8 cellular contexts compared by ENCODE assay signal in the genomic region with DNA sequence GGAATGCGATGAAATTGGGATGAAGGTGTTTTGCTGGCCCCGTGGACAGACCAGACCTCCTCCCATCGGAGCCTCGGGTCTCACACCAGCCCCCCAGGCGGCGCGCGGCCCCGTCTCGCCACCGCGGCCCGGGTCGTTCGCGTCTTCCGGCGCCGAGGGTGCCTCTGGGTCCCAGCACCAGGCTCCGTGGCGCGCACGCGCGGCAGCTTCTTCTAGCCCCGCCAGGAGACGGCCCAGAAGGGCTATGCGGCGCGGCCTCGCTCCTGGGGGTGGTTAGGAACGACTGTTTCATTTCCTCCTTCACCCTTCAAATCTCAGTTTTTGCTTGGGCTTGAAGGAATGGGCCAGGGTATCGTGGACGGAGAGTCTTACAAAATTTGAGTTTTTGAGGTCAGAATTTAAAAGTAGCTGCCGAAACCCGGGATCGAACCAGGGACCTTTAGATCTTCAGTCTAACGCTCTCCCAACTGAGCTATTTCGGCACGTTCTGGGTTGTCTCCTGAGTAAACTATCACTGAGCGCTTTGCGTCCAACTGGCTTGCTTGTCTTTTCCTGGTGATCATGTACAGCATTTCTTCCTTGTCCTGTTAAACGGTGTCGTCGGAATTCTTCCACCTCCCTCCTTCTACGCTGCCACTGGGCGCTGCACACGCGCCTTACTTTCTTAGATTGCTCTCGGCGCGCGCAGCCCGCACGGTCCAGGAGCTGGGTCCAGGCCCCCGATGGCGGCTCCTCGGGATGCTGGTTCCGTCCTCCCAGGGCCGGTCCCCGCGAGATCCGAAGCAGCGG. TPM values are rescaled to one million over a fixed set of nuclear protein-coding genes. Genes with fewer than 3 reads are reported as not detected.
A peak's percentile ranks its signal among the peaks of the same experiment; 100 is the strongest.
DNase-seq lines count a peak whose midpoint lies in the region; ATAC-seq, FAIRE-seq and TF ChIP-seq lines count a peak whose summit lies in the region.

No MANE protein-coding gene starts in this region.

- no peak for TF ChIP-seq CTCF in keratinocyte (optimal IDR thresholded peaks at IDR 0.05 in 1 of 3, IDR thresholded peaks at IDR 0.05 in 1 of 3, conservative IDR thresholded peaks at IDR 0.05 in 1 of 3; ENCODE audit: extremely low read depth in 1 of 3, insufficient read depth in 2 of 3, low read length in 3 of 3)

- peak overlapping the region; percentile 96 for H3K4me2 ChIP-seq in keratinocyte (ENCODE audit: control insufficient read depth, extremely low read depth, insufficient read depth, low read depth, low read length)

- peaks cover 3% of the 10 kb centered on the region for H3K9me1 ChIP-seq in keratinocyte (ENCODE audit: control insufficient read depth, extremely low read depth, insufficient read depth, low read length)

- H3K9ac ChIP-seq in keratinocyte (ENCODE audit: control insufficient read depth, extremely low read depth, insufficient read depth, low read length), result peak overlapping the region; percentile 86

- peak; percentile 89 for FAIRE-seq in keratinocyte (lab: Jason Lieb, UNC)

- no peaks in the 10 kb centered on the region for H4K20me1 ChIP-seq in keratinocyte (ENCODE audit: control insufficient read depth, extremely low read depth, insufficient read depth, low read length)

- no peaks in the 10 kb centered on the region for H3K27me3 ChIP-seq in keratinocyte (ENCODE audit: control insufficient read depth, extremely low read depth, insufficient read depth, low read length)

- no peaks in the 10 kb centered on the region for H3K9me3 ChIP-seq in keratinocyte (ENCODE audit: control insufficient read depth, low read depth, low read length)

- peak; percentile 77 for TF ChIP-seq POLR2A in GM18951 (IDR thresholded peaks at IDR 0.05; ENCODE audit: extremely low read depth, insufficient read depth, insufficient read length)

- peak overlapping the region; percentile 81 for H3K27ac ChIP-seq in keratinocyte (ENCODE audit: control insufficient read depth, insufficient read depth, low read length)

- ATAC-seq in HG03196 (IDR thresholded peaks at IDR 0.05; ENCODE audit: unreplicated experiment), result peak; percentile 93
- ATAC-seq in activated CD4-positive, CD25-positive, alpha-beta regulatory T cell treated with anti-CD3 and anti-CD28 coated beads, Interleukin-2, amount 50 U/mL, for 24 hours, result peak; percentile 94 to 95

- dilution Hi-C loops in keratinocyte (cut with MboI; ENCODE audit: extremely low pct_ligation_motif_present, low sequenced_read_pairs), result no loop called here

- no peaks in the 10 kb centered on the region for H3K79me2 ChIP-seq in keratinocyte (ENCODE audit: control insufficient read depth, insufficient read depth, low read length)

- H3K4me3 ChIP-seq in keratinocyte (ENCODE audit: control insufficient read depth in 2 of 3, extremely low read depth in 1 of 3, insufficient read depth in 2 of 3, low read depth in 1 of 3, low read length in 3 of 3), result peak overlapping the region; percentile 53 to 81 (median 81)

- H3K36me3 ChIP-seq in keratinocyte (ENCODE audit: control insufficient read depth in 2 of 2, extremely low read depth in 1 of 2, insufficient read depth in 2 of 2, low read length in 2 of 2), result no peaks in the 10 kb centered on the region

- H3K4me1 ChIP-seq in keratinocyte (ENCODE audit: control insufficient read depth, extremely low read depth, insufficient read depth, low read length), result peaks cover 10% of the 10 kb centered on the region

- peak overlapping the region; percentile 99 for H2AFZ ChIP-seq in keratinocyte (ENCODE audit: control insufficient read depth, low read length)

- in situ Hi-C loops in GM18951 (cut with MboI; ENCODE audit: low sequenced_read_pairs, unreplicated experiment), result no loop called here

- DNase-seq in AG08396 (ENCODE audit: low spot score) (peak; percentile 95), NCI-H345 treated with DMSO at 0.1 percent for 48 hours (lab: John Stamatoyannopoulos, UW; ENCODE audit: unreplicated experiment) (peak; percentile 85), cerebellar nuclear complex (lab: John Stamatoyannopoulos, UW) (peak; percentile 36 to 75), keratinocyte (ENCODE audit: low read depth, low spot score) (peak; percentile 73)
- peak; percentile 91 to 95 (median 91) for DNase-seq in stimulated activated CD4-positive, alpha-beta T cell treated with anti-CD3 and anti-CD28 coated beads, Interleukin-12 subunit alpha, Interleukin-12 subunit beta, amount 100 ng/mL, for 48 hours (ENCODE audit: low read depth in 2 of 3, low spot score in 1 of 3)

RNA-seq across cellular contexts. Expression of a gene that starts 46.5 kb away (rescaled TPM):
- 9.7 to 19.4 TPM (median 11.1 TPM) in 3 replicates for polyA plus RNA-seq in keratinocyte
- 3.5 TPM for polyA plus RNA-seq in keratinocyte (2011; ENCODE audit: low read depth)
- 6.1 and 13.5 TPM in 2 replicates for polyA plus RNA-seq in keratinocyte (2011; cell fraction: cytosol; rRNA removed)
- 16.7 and 20.3 TPM in 2 replicates for polyA plus RNA-seq in keratinocyte (2011; cell fraction: nucleus; rRNA removed)
- 6.5 and 7.8 TPM in 2 replicates for polyA plus RNA-seq in keratinocyte (2012; ENCODE audit: low replicate concordance)
- polyA minus RNA-seq in keratinocyte, result 1.6 to 10.8 TPM (median 7.1 TPM) in 3 replicates
- 5.9 TPM for polyA minus RNA-seq in keratinocyte (2011; cell fraction: cytosol; rRNA and poly(A)+ RNA removed)
- polyA minus RNA-seq in keratinocyte (2011; cell fraction: nucleus; rRNA and poly(A)+ RNA removed), result 6.1 and 12.6 TPM in 2 replicates

RNA-seq across cellular contexts. Expression of a gene that starts 52.2 kb away (rescaled TPM):
- 5.7 to 9.9 TPM (median 6.5 TPM) in 3 replicates for polyA plus RNA-seq in keratinocyte
- 1.7 TPM for polyA plus RNA-seq in keratinocyte (2011; ENCODE audit: low read depth)
- 3.3 and 7.0 TPM in 2 replicates for polyA plus RNA-seq in keratinocyte (2011; cell fraction: cytosol; rRNA removed)
- polyA plus RNA-seq in keratinocyte (2011; cell fraction: nucleus; rRNA removed), result 4.5 and 7.2 TPM in 2 replicates
- 2.3 and 6.3 TPM in 2 replicates for polyA plus RNA-seq in keratinocyte (2012; ENCODE audit: low replicate concordance)
- polyA minus RNA-seq in keratinocyte, result 3.2 to 13.3 TPM (median 7.6 TPM) in 3 replicates
- 7.5 TPM for polyA minus RNA-seq in keratinocyte (2011; cell fraction: cytosol; rRNA and poly(A)+ RNA removed)
- polyA minus RNA-seq in keratinocyte (2011; cell fraction: nucleus; rRNA and poly(A)+ RNA removed), result 7.4 and 14.7 TPM in 2 replicates

Comparison
In these comparisons a context has a peak if more than half of its experiments do, and no peak if none do; other contexts are left out.
1. Peak in every context shown above with its lines: DNase-seq, ATAC-seq, H3K4me3 ChIP-seq and H3K27ac ChIP-seq.